Comparison of ENCODE assay signal across 8 cellular contexts in genomic region chr2:190843874-190844699, GRCh38. TPM values are rescaled to one million over a fixed set of nuclear protein-coding genes. Genes with fewer than 3 reads are reported as not detected.
A peak's percentile ranks its signal among the peaks of the same experiment; 100 is the strongest.
DNase-seq lines count a peak whose midpoint lies in the region; ATAC-seq and TF ChIP-seq lines count a peak whose summit lies in the region.

No MANE protein-coding gene starts in this region.

- in situ Hi-C loops in IMR-90 (cut with MboI; ENCODE audit: low sequenced_read_pairs) (no loop called here), mammary epithelial cell (cut with MboI; ENCODE audit: low sequenced_read_pairs in 2 of 2) (no loop called here), HAP-1 (cut with MboI; ENCODE audit: low sequenced_read_pairs) (no loop called here)

- no peak overlapping the region for H3K56ac ChIP-seq in IMR-90 (ENCODE audit: extremely low read depth, insufficient read depth, low read length)

- no peak overlapping the region for H3K23ac ChIP-seq in IMR-90 (ENCODE audit: low read depth, low read length)

- dilution Hi-C loops in IMR-90 (cut with HindIII; ENCODE audit: low sequenced_read_pairs, unreplicated experiment) = no loop called here
- dilution Hi-C loops in mammary epithelial cell (cut with HindIII; ENCODE audit: low sequenced_read_pairs) = no loop called here

- TF ChIP-seq RAD21 in IMR-90 (IDR thresholded peaks at IDR 0.05; ENCODE audit: low read length) = no peak

- BruUV-seq in IMR-90 (replicated peaks; lab: Mats Ljungman, UMichigan) = no TSS peak
- BruUV-seq in mammary epithelial cell (replicated peaks; lab: Mats Ljungman, UMichigan) = TSS peak; percentile 94

- H3K36me3 ChIP-seq in IMR-90 (ENCODE audit: control insufficient read depth, insufficient read depth, low read length) (no peaks in the 10 kb centered on the region), mammary epithelial cell (ENCODE audit: insufficient read depth, low read length) (no peaks in the 10 kb centered on the region), HAP-1 (replicated peaks) (no peaks in the 10 kb centered on the region)

- no peak overlapping the region for H2BK120ac ChIP-seq in IMR-90 (ENCODE audit: low read depth, low read length)

- ATAC-seq in GM21619 (IDR thresholded peaks at IDR 0.05; ENCODE audit: unreplicated experiment) = peak; percentile 97
- ATAC-seq in IMR-90 (ENCODE audit: low read depth) = peak; percentile 45; the same call in 1 of the 2 replicates
- ATAC-seq in right cardiac atrium = no peak

- intact Hi-C loops in IMR-90 (cut with micrococcal nuclease) (no loop called here), mammary epithelial cell (cut with micrococcal nuclease) (no loop called here), right cardiac atrium (cut with DNase I) (no loop called here), lower leg skin (cut with DNase I; ENCODE audit: low total_unique reads) (no loop called here)

- H3K4me3 ChIP-seq in IMR-90 (ENCODE audit: insufficient read depth, low read depth, low read length) = no peak overlapping the region
- no peak overlapping the region for H3K4me3 ChIP-seq in mammary epithelial cell (replicated peaks in 1 of 3; ENCODE audit: insufficient read depth in 1 of 3, low read depth in 2 of 3, low read length in 3 of 3)
- no peak overlapping the region for H3K4me3 ChIP-seq in right cardiac atrium (ENCODE audit: low read length)
- H3K4me3 ChIP-seq in HAP-1 = no peak overlapping the region
- no peak overlapping the region for H3K4me3 ChIP-seq in lower leg skin (ENCODE audit: low read depth, poor library complexity, severe bottlenecking)

- no peaks in the 10 kb centered on the region for H3K79me1 ChIP-seq in IMR-90 (ENCODE audit: low read depth in 1 of 2, low read length in 2 of 2)

- H3K9ac ChIP-seq in IMR-90 (ENCODE audit: low read depth, low read length) = no peak overlapping the region
- H3K9ac ChIP-seq in mammary epithelial cell (ENCODE audit: insufficient read depth, low read length) = peak overlapping the region; percentile 77

- H2AFZ ChIP-seq in IMR-90 (replicated peaks; ENCODE audit: low read length, poor library complexity) (peak overlapping the region; percentile 19), mammary epithelial cell (ENCODE audit: low read depth, low read length) (peak overlapping the region; percentile 64)

- H2BK5ac ChIP-seq in IMR-90 (ENCODE audit: low read depth, low read length, poor library complexity, severe bottlenecking) = no peak overlapping the region

- H4K20me1 ChIP-seq in IMR-90 (ENCODE audit: insufficient read depth, low read length) (no peaks in the 10 kb centered on the region), mammary epithelial cell (ENCODE audit: insufficient read depth, low read length) (no peaks in the 10 kb centered on the region)

- no peak overlapping the region; the same call in 1 of the 2 replicates for H3K18ac ChIP-seq in IMR-90 (ENCODE audit: low read depth, low read length)

- DNase-seq in GM10248 (ENCODE audit: extremely low spot score) (peak; percentile 16), IMR-90 (peak; percentile 69), mammary epithelial cell (peak; percentile 96), mucosa of gallbladder (ENCODE audit: low spot score) (no peak), right cardiac atrium (no peak), HAP-1 (ENCODE audit: low spot score in 2 of 2) (no peak), lower leg skin (ENCODE audit: low spot score in 2 of 2) (no peak)

- H3K79me2 ChIP-seq in mammary epithelial cell (ENCODE audit: insufficient read depth, low read length) = no peaks in the 10 kb centered on the region

- no peak overlapping the region for H4K91ac ChIP-seq in IMR-90 (ENCODE audit: insufficient read depth, low read depth, low read length)

- peak overlapping the region; percentile 43; the same call in 1 of the 2 replicates for H3K4ac ChIP-seq in IMR-90 (ENCODE audit: low read depth, low read length)

- TF ChIP-seq CTCF in GM10248 (IDR thresholded peaks at IDR 0.05; ENCODE audit: control extremely low read depth, extremely low read depth, low read depth, missing control alignments) (no peak), IMR-90 (conservative IDR thresholded peaks at IDR 0.05; ENCODE audit: low read depth, low read length) (no peak), mammary epithelial cell (conservative IDR thresholded peaks at IDR 0.05 in 1 of 2, IDR thresholded peaks at IDR 0.05 in 1 of 2; ENCODE audit: extremely low read depth in 1 of 2, insufficient read depth in 1 of 2, low read depth in 1 of 2, low read length in 2 of 2) (no peak), lower leg skin (IDR thresholded peaks at IDR 0.05) (no peak)

- no CpG with 5 or more reads among the region's 3 CpGs for WGBS in IMR-90 (ENCODE audit: extremely low coverage in 2 of 2, insufficient read length in 1 of 2), 2 experiments
- 32% methylated on average over 3 of the region's 3 CpGs for WGBS in mammary epithelial cell (ENCODE audit: low coverage, missing lambda C conversion rate)
- 93% methylated on average over 3 of the region's 3 CpGs for WGBS in right cardiac atrium
- WGBS in lower leg skin, 2 donors = 88 to 92% methylated on average over 3 of the region's 3 CpGs

- POLR2A ChIA-PET in GM10248 (lab: Yijun Ruan, JAX) = no interaction called here
- POLR2A ChIA-PET in IMR-90 (lab: Charles Lee; ENCODE audit: unreplicated experiment) = no interaction called here

- H4K5ac ChIP-seq in IMR-90 (ENCODE audit: low read depth, low read length) = no peak overlapping the region

- 0 out of 2 replicates have a peak overlapping the region, but pooled peaks have one; percentile 2 for H3K14ac ChIP-seq in IMR-90 (replicated peaks; ENCODE audit: low read depth, low read length)

- H3K4me1 ChIP-seq in IMR-90 (ENCODE audit: control insufficient read depth, insufficient read depth, low read length) (peaks cover 7% of the 10 kb centered on the region; the same call in 1 of the 2 replicates), mammary epithelial cell (ENCODE audit: insufficient read depth, low read length) (peaks cover 61% of the 10 kb centered on the region), right cardiac atrium (ENCODE audit: control insufficient read depth, insufficient read depth, low read length) (no peaks in the 10 kb centered on the region), HAP-1 (no peaks in the 10 kb centered on the region)

- H2BK15ac ChIP-seq in IMR-90 (ENCODE audit: low read depth, low read length) = peak overlapping the region; percentile 78

- H3K9me3 ChIP-seq in IMR-90 (ENCODE audit: control insufficient read depth, insufficient read depth, low read length) (no peaks in the 10 kb centered on the region), mammary epithelial cell (replicated peaks; ENCODE audit: insufficient read depth, low read length) (no peaks in the 10 kb centered on the region), right cardiac atrium (ENCODE audit: control insufficient read depth, low read length) (no peaks in the 10 kb centered on the region), HAP-1 (no peaks in the 10 kb centered on the region)

- TF ChIP-seq POLR2A in IMR-90 (IDR thresholded peaks at IDR 0.05; ENCODE audit: low read depth, low read length) (no peak), lower leg skin (IDR thresholded peaks at IDR 0.05) (no peak)

- H2AK5ac ChIP-seq in IMR-90 (ENCODE audit: low read depth, low read length) = peak overlapping the region; percentile 83; the same call in 1 of the 2 replicates

- CTCF ChIA-PET in GM10248 (lab: Yijun Ruan, JAX) = interaction anchor here (1.1 to 1.2 kb wide), 2 partner anchors 10 to 31 kb away, joined by 3 read pairs; no protein-coding TSS in a partner anchor
- CTCF ChIA-PET in IMR-90 (lab: Yijun Ruan, JAX) = no interaction called here
- CTCF ChIA-PET in mammary epithelial cell (lab: Charles Lee; ENCODE audit: low non-redundant PET) = no interaction called here

- peak overlapping the region; percentile 46; the same call in 1 of the 2 replicates for H2BK20ac ChIP-seq in IMR-90 (ENCODE audit: low read depth, low read length)

- H3K27ac ChIP-seq in IMR-90 (ENCODE audit: insufficient read depth, low read length) = no peak overlapping the region
- H3K27ac ChIP-seq in mammary epithelial cell (ENCODE audit: insufficient read depth, low read depth, low read length) = peak overlapping the region; percentile 99
- no peak overlapping the region for H3K27ac ChIP-seq in right cardiac atrium (ENCODE audit: low read length)

- H4K8ac ChIP-seq in IMR-90 (ENCODE audit: low read depth in 2 of 2, low read length in 2 of 2) = 0 out of 4 replicates have a peak overlapping the region, but pooled peaks of 1 of the 2 experiments have one; percentile 40

- H2AK9ac ChIP-seq in IMR-90 (replicated peaks; ENCODE audit: low read depth, low read length, poor library complexity) = peak overlapping the region; percentile 48

- H3K9me1 ChIP-seq in IMR-90 (ENCODE audit: insufficient read depth, low read length) = peaks cover 11% of the 10 kb centered on the region

- H3K27me3 ChIP-seq in IMR-90 (ENCODE audit: control insufficient read depth, insufficient read depth, low read length) = no peaks in the 10 kb centered on the region
- no peaks in the 10 kb centered on the region for H3K27me3 ChIP-seq in mammary epithelial cell (ENCODE audit: insufficient read depth, low read length)
- H3K27me3 ChIP-seq in right cardiac atrium (ENCODE audit: control insufficient read depth, insufficient read depth) = no peaks in the 10 kb centered on the region
- H3K27me3 ChIP-seq in HAP-1 (ENCODE audit: low read depth) = no peaks in the 10 kb centered on the region; the same call in 1 of the 2 replicates

- H3K4me2 ChIP-seq in IMR-90 (ENCODE audit: low read depth, low read length) (no peak overlapping the region), mammary epithelial cell (ENCODE audit: insufficient read depth, low read depth, low read length) (peak overlapping the region; percentile 57)

TF ChIP-seq in IMR-90, 13 proteins besides CTCF, POLR2A, EP300 and RAD21 (continues in another document):
- TF ChIP-seq ELK1 (IDR thresholded peaks at IDR 0.05; ENCODE audit: borderline replicate concordance, low read depth, low read length) = no peak
- no peak for TF ChIP-seq CHD1 (IDR thresholded peaks at IDR 0.05; ENCODE audit: low read depth, low read length)

RNA-seq across cellular contexts. Expression of gene GLS, which starts 36.5 kb away (rescaled TPM):
- total RNA-seq in IMR-90 (2012; rRNA removed) (130 and 279 TPM in 2 replicates), mammary epithelial cell (100 to 1,000 TPM; 166 to 403 TPM), mucosa of gallbladder (188 TPM), right cardiac atrium (100 to 1,000 TPM in 1 of 4 donors, 10 to 100 TPM in 3; 79.8 to 106 (median 91.5) TPM), lower leg skin (10 to 100 TPM; 55.3 to 86.2 (median 67.6) TPM)
- polyA plus RNA-seq in IMR-90 (2012; rRNA removed) (63.2 and 87.5 TPM in 2 replicates), mammary epithelial cell (35.5 TPM), right cardiac atrium (33.4 TPM)
- 10.3 and 16.9 TPM in 2 replicates for polyA plus RNA-seq in IMR-90 (2012; cell fraction: cytosol; rRNA removed)
- polyA plus RNA-seq in IMR-90 (2012; cell fraction: nucleus; rRNA removed; ENCODE audit: low replicate concordance) = 45.0 and 212 TPM in 2 replicates
- 408 TPM for polyA minus RNA-seq in mammary epithelial cell

Comparison
In these comparisons a context has a peak if more than half of its experiments do, and no peak if none do; other contexts are left out.
1. DNase-seq: peak in GM10248 (single experiment), IMR-90 (single experiment) and mammary epithelial cell (single experiment); none in mucosa of gallbladder (single experiment), right cardiac atrium (0 of 3), HAP-1 (0 of 2) and lower leg skin (0 of 2).
2. ATAC-seq: peak in GM21619 (single experiment) and IMR-90 (single experiment); none in right cardiac atrium (0 of 2).